Comparison of ENCODE assay signal across 7 cellular contexts in genomic region chr3:194633349-194634004, GRCh38. TPM values are rescaled to one million over a fixed set of nuclear protein-coding genes. Genes with fewer than 3 reads are reported as not detected.
DNase-seq lines count a peak whose midpoint lies in the region; ATAC-seq and TF ChIP-seq lines count a peak whose summit lies in the region.

A gene with protein sequence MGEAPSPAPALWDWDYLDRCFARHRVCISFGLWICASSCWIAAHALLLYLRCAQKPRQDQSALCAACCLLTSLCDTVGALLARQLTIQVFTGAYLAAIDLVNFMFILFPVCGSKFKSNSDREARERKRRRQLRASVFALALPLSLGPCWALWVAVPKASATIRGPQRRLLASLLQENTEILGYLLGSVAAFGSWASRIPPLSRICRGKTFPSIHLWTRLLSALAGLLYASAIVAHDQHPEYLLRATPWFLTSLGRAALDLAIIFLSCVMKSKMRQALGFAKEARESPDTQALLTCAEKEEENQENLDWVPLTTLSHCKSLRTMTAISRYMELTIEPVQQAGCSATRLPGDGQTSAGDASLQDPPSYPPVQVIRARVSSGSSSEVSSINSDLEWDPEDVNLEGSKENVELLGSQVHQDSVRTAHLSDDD (minus strand): TSS chr3:194633419. CDS start chr3:194633215, 204 bp downstream.

- peak within 1 kb of the TSS; percentile 39 to 82 (median 60) for H3K27ac ChIP-seq in body of pancreas
- peak within 1 kb of the TSS; percentile 44 for H3K27ac ChIP-seq in skeletal muscle tissue (ENCODE audit: low read depth, low read length)

- TF ChIP-seq POLR2A in body of pancreas (IDR thresholded peaks at IDR 0.05): peak in 2 of 3 donors; percentile 37 to 43

- H3K4me1 ChIP-seq in body of pancreas (peaks cover 8% of the 10 kb centered on the region), skeletal muscle tissue (ENCODE audit: control insufficient read depth in 3 of 3, insufficient read depth in 3 of 3, low read length in 3 of 3) (peaks cover 3 to 11% (median 6%) of the 10 kb centered on the region in 3 donors)

- intact Hi-C loops in body of pancreas (cut with DNase I): no loop called here

- no peaks in the 10 kb centered on the region for H3K36me3 ChIP-seq in body of pancreas (replicated peaks in 1 of 2; ENCODE audit: insufficient read depth in 1 of 2, low read depth in 2 of 2)
- H3K36me3 ChIP-seq in skeletal muscle tissue (ENCODE audit: control insufficient read depth in 3 of 3, insufficient read depth in 3 of 3, low read length in 3 of 3): peaks cover 0 to 4% (median 1%) of the 10 kb centered on the region in 3 donors

- H3K4me3 ChIP-seq in body of pancreas (peak within 1 kb of the TSS; percentile 16 to 35), iPS-11a (ENCODE audit: low read depth, low read length) (peak within 1 kb of the TSS; percentile 66), skeletal muscle tissue (ENCODE audit: low read length in 3 of 3) (peak within 1 kb of the TSS; percentile 81 to 83 (median 81))

- H3K27me3 ChIP-seq in body of pancreas (no peaks in the 10 kb centered on the region), skeletal muscle tissue (ENCODE audit: control insufficient read depth in 3 of 3, insufficient read depth in 3 of 3, low read length in 3 of 3) (no peaks in the 10 kb centered on the region)

- peak; percentile 25 to 64 (median 42) for TF ChIP-seq CTCF in body of pancreas (IDR thresholded peaks at IDR 0.05)

- DNase-seq in NCI-H146 (lab: John Stamatoyannopoulos, UW) (peak; percentile 97), T-helper 22 cell (ENCODE audit: low read depth) (peak; percentile 20), body of pancreas (peak; percentile 61 to 77 (median 72))

- H3K9me3 ChIP-seq in body of pancreas (no peaks in the 10 kb centered on the region), skeletal muscle tissue (ENCODE audit: control insufficient read depth in 3 of 3, low read length in 3 of 3) (no peaks in the 10 kb centered on the region)

- H3K9ac ChIP-seq in skeletal muscle tissue (ENCODE audit: low read depth in 1 of 3, low read length in 3 of 3): peak within 1 kb of the TSS; percentile 59 to 70 (median 70)

- ATAC-seq in GM18502 (IDR thresholded peaks at IDR 0.05; ENCODE audit: poor library complexity, unreplicated experiment): peak; percentile 85
- ATAC-seq in HG02885 (IDR thresholded peaks at IDR 0.05; ENCODE audit: poor library complexity, unreplicated experiment): peak; percentile 90
- peak; percentile 84 for ATAC-seq in body of pancreas

- WGBS in body of pancreas, 2 donors: 0 to 1% methylated on average over 14 to 62 of the region's 66 CpGs

RNA-seq across cellular contexts. Expression of the gene that starts here (rescaled TPM):
- total RNA-seq in body of pancreas (1 to 10 TPM; 1.8 to 9.6 TPM), skeletal muscle tissue (14.1 TPM)

Comparison
In these comparisons a context has a peak if more than half of its experiments do, and no peak if none do; other contexts are left out.
1. Peak in every context shown above with its lines: DNase-seq, ATAC-seq, H3K4me3 ChIP-seq and H3K27ac ChIP-seq.
2. DNase-seq: peak in every context shown above with its lines; median percentile 97 in NCI-H146; 72 in body of pancreas; 20 in T-helper 22 cell.
3. H3K4me3 ChIP-seq: peak in every context shown above with its lines; median percentile 81 in skeletal muscle tissue; 66 in iPS-11a; 26 in body of pancreas.